Comparison of ENCODE assay signal across 19 cellular contexts in genomic region chr3:84547207-84547606, GRCh38.
"Had no signal": no experiment of that assay in that cellular context is flagged by ENCODE, and none has a peak within 500 bp of the region (broad histone marks: within the 10 kb centered on the region; RNA-seq: fewer than 3 reads in every experiment).

No MANE protein-coding gene starts in this region.

- H3K27me3 Mint-ChIP-seq: activated naive CD8-positive, alpha-beta T cell treated with anti-CD3 and anti-CD28 coated beads for 36 hours; natural killer cell treated with Interleukin-12 subunit alpha and Interleukin-12 subunit beta and Interleukin-15 and Interleukin-18, amount 100 ng/mL, for 72 hours had no signal

- H3K27ac ChIP-seq: adrenal gland, testis, transverse colon had no signal

- H3K36me3 ChIP-seq: adrenal gland, transverse colon had no signal

- H3K27ac Mint-ChIP-seq: activated naive CD4-positive, alpha-beta T cell treated with anti-CD3 and anti-CD28 coated beads for 36 hours; activated naive CD8-positive, alpha-beta T cell treated with anti-CD3 and anti-CD28 coated beads for 36 hours; activated T-helper 1 cell treated with anti-CD3 and anti-CD28 coated beads, Interleukin-12 subunit alpha, Interleukin-12 subunit beta, Interleukin-2, Interleukin-4 antibody, amounts not matched to agents 30 ng/mL and 10 ng/mL and 1 ng/mL, durations not matched to agents 14 hours and 24 hours and 36 hours; immature natural killer cell; natural killer cell treated with Interleukin-12 subunit alpha and Interleukin-12 subunit beta and Interleukin-15 and Interleukin-18, amount 100 ng/mL, for 72 hours; T-helper 2 cell treated with Interferon-gamma antibody and Interleukin-4, amounts not matched to agents 5 μg/mL and 100 μg/mL, for 36 hours had no signal

- H3K4me3 Mint-ChIP-seq: activated naive CD4-positive, alpha-beta T cell treated with anti-CD3 and anti-CD28 coated beads for 36 hours; activated naive CD8-positive, alpha-beta T cell treated with anti-CD3 and anti-CD28 coated beads for 36 hours; activated T-helper 1 cell treated with anti-CD3 and anti-CD28 coated beads, Interleukin-12 subunit alpha, Interleukin-12 subunit beta, Interleukin-2, Interleukin-4 antibody, amounts not matched to agents 30 ng/mL and 10 ng/mL and 1 ng/mL, durations not matched to agents 14 hours and 24 hours and 36 hours; immature natural killer cell; natural killer cell treated with Interleukin-12 subunit alpha and Interleukin-12 subunit beta and Interleukin-15 and Interleukin-18, amount 100 ng/mL, for 72 hours; T-helper 2 cell treated with Interferon-gamma antibody and Interleukin-4, amounts not matched to agents 5 μg/mL and 100 μg/mL, for 36 hours had no signal

- H3K4me3 ChIP-seq: adrenal gland, transverse colon had no signal

- H3K9me3 Mint-ChIP-seq: activated T-helper 1 cell treated with anti-CD3 and anti-CD28 coated beads, Interleukin-12 subunit alpha, Interleukin-12 subunit beta, Interleukin-2, Interleukin-4 antibody, amounts not matched to agents 30 ng/mL and 10 ng/mL and 1 ng/mL, durations not matched to agents 14 hours and 24 hours and 36 hours; T-helper 2 cell treated with Interferon-gamma antibody and Interleukin-4, amounts not matched to agents 5 μg/mL and 100 μg/mL, for 36 hours had no signal

- H3K27me3 ChIP-seq: adrenal gland, testis, transverse colon had no signal

- DNase-seq: activated CD4-positive, alpha-beta T cell treated with anti-CD3 and anti-CD28 coated beads for 4 hours; activated CD4-positive, alpha-beta T cell treated with anti-CD3 and anti-CD28 coated beads, Interleukin-2, amount 50 U/mL, for 48 hours; activated CD4-positive, CD25-positive, alpha-beta regulatory T cell; activated CD8-positive, alpha-beta memory T cell treated with anti-CD3 and anti-CD28 coated beads, Interleukin-2, amount 50 U/mL, for 4 hours; activated effector memory CD4-positive, alpha-beta T cell treated with anti-CD3 and anti-CD28 coated beads, Interleukin-2, amount 50 U/mL, for 16 hours; activated naive CD4-positive, alpha-beta T cell treated with anti-CD3 and anti-CD28 coated beads for 36 hours; activated naive CD8-positive, alpha-beta T cell treated with anti-CD3 and anti-CD28 coated beads for 36 hours; activated T-cell treated with anti-CD3 and anti-CD28 coated beads, Interleukin-2, amount 50 U/mL, for 1 hour; aorta; immature natural killer cell; stimulated activated CD4-positive, alpha-beta T cell treated with anti-CD3 and anti-CD28 coated beads, Interleukin-12 subunit alpha, Interleukin-12 subunit beta, amount 100 ng/mL, for 4 hours; stimulated activated CD4-positive, alpha-beta T cell treated with anti-CD3 and anti-CD28 coated beads, Interleukin-4, amount 100 ng/mL, for 1 hour; stimulated activated naive CD8-positive, alpha-beta T cell treated with anti-CD3 and anti-CD28 coated beads, Interleukin-15, Interleukin-2, amounts not matched to agents 100 U/mL and 50 U/mL, for 24 hours; transverse colon had no signal

- H3K4me1 ChIP-seq: adrenal gland, testis, transverse colon had no signal

- H3K9me3 ChIP-seq: adrenal gland, testis, transverse colon had no signal

- H3K4me1 Mint-ChIP-seq: activated naive CD8-positive, alpha-beta T cell treated with anti-CD3 and anti-CD28 coated beads for 36 hours; immature natural killer cell had no signal

- H3K36me3 Mint-ChIP-seq: activated naive CD8-positive, alpha-beta T cell treated with anti-CD3 and anti-CD28 coated beads for 36 hours; immature natural killer cell had no signal
